In genomic region chr16:67965668-67966548, GRCh38 we compare ENCODE assay signal across 10 cellular contexts. TPM values are rescaled to one million over a fixed set of nuclear protein-coding genes. Genes with fewer than 3 reads are reported as not detected.
DNase-seq lines count a peak whose midpoint lies in the region; ATAC-seq, FAIRE-seq and TF ChIP-seq lines count a peak whose summit lies in the region.
"Had no signal": no experiment of that assay in that cellular context is flagged by ENCODE, and none has a peak within 500 bp of the region (broad histone marks: within the 10 kb centered on the region; RNA-seq: fewer than 3 reads in every experiment).

No MANE protein-coding gene starts in this region.

- intact Hi-C loops in A673 (cut with micrococcal nuclease; ENCODE audit: unreplicated experiment), result no loop called here
- intact Hi-C loops in endothelial cell of umbilical vein (cut with micrococcal nuclease), result no loop called here
- intact Hi-C loops in body of pancreas (cut with DNase I), result no loop called here

- WGBS in body of pancreas, 2 donors, result 83 to 87% methylated on average over 7 to 11 of the region's 11 CpGs

- H3K9ac ChIP-seq in endothelial cell of umbilical vein (replicated peaks; ENCODE audit: extremely low read depth, insufficient read depth, low read length), result peak overlapping the region; percentile 2

- H3K36me3 ChIP-seq in A673 (ENCODE audit: insufficient read depth, low read length, poor library complexity, severe bottlenecking), result peaks cover 18% of the 10 kb centered on the region
- H3K36me3 ChIP-seq in endothelial cell of umbilical vein (ENCODE audit: control insufficient read depth in 2 of 2, extremely low read depth in 1 of 2, insufficient read depth in 2 of 2, low read length in 2 of 2), result peaks cover 7 to 18% of the 10 kb centered on the region in 2 experiments
- no peaks in the 10 kb centered on the region for H3K36me3 ChIP-seq in body of pancreas (replicated peaks in 1 of 2; ENCODE audit: insufficient read depth in 1 of 2, low read depth in 2 of 2)

- peak overlapping the region; percentile 77 for H3K4me2 ChIP-seq in endothelial cell of umbilical vein (ENCODE audit: insufficient read depth, low read length)

- no peak for TF ChIP-seq CTCF in A673 (conservative IDR thresholded peaks at IDR 0.05; ENCODE audit: low read depth, low read length)
- no peak for TF ChIP-seq CTCF in endothelial cell of umbilical vein (IDR thresholded peaks at IDR 0.05; ENCODE audit: extremely low read depth in 1 of 2, insufficient read depth in 1 of 2, low read depth in 1 of 2, low read length in 2 of 2)
- TF ChIP-seq CTCF in nephron progenitor cell (IDR thresholded peaks at IDR 0.05), result no peak
- TF ChIP-seq CTCF in body of pancreas (IDR thresholded peaks at IDR 0.05), result no peak

- no peaks in the 10 kb centered on the region for H3K9me1 ChIP-seq in endothelial cell of umbilical vein (replicated peaks; ENCODE audit: control insufficient read depth, extremely low read depth, insufficient read depth, low read length)

- peaks cover 19% of the 10 kb centered on the region for H3K4me1 ChIP-seq in A673 (ENCODE audit: insufficient read depth, low read length, poor library complexity, severe bottlenecking)
- peaks cover 22% of the 10 kb centered on the region for H3K4me1 ChIP-seq in endothelial cell of umbilical vein (ENCODE audit: control insufficient read depth, extremely low read depth, insufficient read depth, low read length)
- peaks cover 55% of the 10 kb centered on the region for H3K4me1 ChIP-seq in body of pancreas

- H2AFZ ChIP-seq in endothelial cell of umbilical vein (ENCODE audit: low read depth, low read length), result no peak overlapping the region

- peak overlapping the region; percentile 34 for H3K27ac Mint-ChIP-seq in nephron progenitor cell

- no peak for ATAC-seq in body of pancreas

- no peaks in the 10 kb centered on the region for H4K20me1 ChIP-seq in endothelial cell of umbilical vein (replicated peaks; ENCODE audit: control insufficient read depth, extremely low read depth, insufficient read depth, low read length)

- no peak for TF ChIP-seq POLR2A in endothelial cell of umbilical vein (IDR thresholded peaks at IDR 0.05; ENCODE audit: low read depth, low read length)
- TF ChIP-seq POLR2A in body of pancreas (IDR thresholded peaks at IDR 0.05), result no peak

- peaks cover 11% of the 10 kb centered on the region for H3K27me3 Mint-ChIP-seq in nephron progenitor cell (ENCODE audit: low read depth, poor library complexity)

- H3K4me3 ChIP-seq in A673 (ENCODE audit: low read depth, low read length, poor library complexity, severe bottlenecking), result no peak overlapping the region
- peak overlapping the region in 1 of 3 experiments; percentile 97 for H3K4me3 ChIP-seq in endothelial cell of umbilical vein (replicated peaks in 1 of 3; ENCODE audit: insufficient read depth in 1 of 3, low read depth in 1 of 3, low read length in 3 of 3)
- H3K4me3 ChIP-seq in body of pancreas, result no peak overlapping the region

- H3K36me3 Mint-ChIP-seq in nephron progenitor cell (ENCODE audit: low read depth), result peaks cover 17% of the 10 kb centered on the region

- no peak for FAIRE-seq in endothelial cell of umbilical vein (lab: Jason Lieb, UNC)

- BruUV-seq in A673 (replicated peaks; lab: Mats Ljungman, UMichigan), result no TSS peak
- BruUV-seq in endothelial cell of umbilical vein (replicated peaks; lab: Mats Ljungman, UMichigan), result no TSS peak

- POLR2A ChIA-PET in A673 (lab: Charles Lee; ENCODE audit: low non-redundant PET) (interaction anchor here (0.6 kb wide), 1 partner anchor 119 kb away, joined by 4 read pairs; the partner anchor contains the start of gene NFATC3), endothelial cell of umbilical vein (lab: Charles Lee) (interaction anchor here (1.1 kb wide), 2 partner anchors 30 to 272 kb away, joined by 3 to 5 read pairs; no protein-coding TSS in a partner anchor)

- peaks cover 52% of the 10 kb centered on the region for H3K79me2 ChIP-seq in endothelial cell of umbilical vein (ENCODE audit: control insufficient read depth, insufficient read depth, low read length)

- peak overlapping the region; percentile 98 for H3K4me3 Mint-ChIP-seq in nephron progenitor cell

- H3K27me3 ChIP-seq in A673 (replicated peaks; ENCODE audit: insufficient read depth, low read depth, low read length, poor library complexity) (no peaks in the 10 kb centered on the region), endothelial cell of umbilical vein (ENCODE audit: control insufficient read depth in 2 of 2, insufficient read depth in 2 of 2, low read length in 2 of 2) (no peaks in the 10 kb centered on the region), body of pancreas (no peaks in the 10 kb centered on the region)

- dilution Hi-C loops in endothelial cell of umbilical vein (cut with MboI; ENCODE audit: extremely low pct_ligation_motif_present, low sequenced_read_pairs), result no loop called here

- DNase-seq in A673 (ENCODE audit: low spot score) (no peak), LHCN-M2 (ENCODE audit: low read depth) (peak; percentile 25), endothelial cell of umbilical vein (ENCODE audit: low read depth, low spot score) (no peak), nephron progenitor cell (no peak), SW 1271 (lab: John Stamatoyannopoulos, UW) (no peak), body of pancreas (no peak), cerebellum (ENCODE audit: low spot score) (no peak), NOMO-1 treated with dmso at 0.1 percent for 144 hours (lab: John Stamatoyannopoulos, UW; ENCODE audit: unreplicated experiment) (no peak)
- DNase-seq: activated CD8-positive, alpha-beta memory T cell treated with anti-CD3 and anti-CD28 coated beads, Interleukin-2, amount 50 U/mL, for 48 hours had no signal

- H3K27ac ChIP-seq in A673 (ENCODE audit: low read depth, low read length, poor library complexity, severe bottlenecking) (peak overlapping the region; percentile 54), endothelial cell of umbilical vein (ENCODE audit: insufficient read depth, low read depth, low read length) (peak overlapping the region; percentile 10), body of pancreas (peak overlapping the region in 2 of 4 donors; percentile 1 to 89)
- H3K27ac ChIP-seq: HL-60 had no signal

- CTCF ChIA-PET in A673 (lab: Charles Lee) (interaction anchor here (0.5 kb wide), 1 partner anchor 128 kb away, joined by 3 read pairs; no protein-coding TSS in a partner anchor), endothelial cell of umbilical vein (lab: Charles Lee) (interaction anchor here (1.0 to 2.2 kb wide), 7 partner anchors 24 to 75 kb away, joined by 3 to 13 read pairs (median 4); partner anchors contain the start of gene PSMB10)

- no peaks in the 10 kb centered on the region for H3K9me3 Mint-ChIP-seq in nephron progenitor cell

- no peaks in the 10 kb centered on the region for H3K9me3 ChIP-seq in A673 (ENCODE audit: low read depth, low read length, poor library complexity, severe bottlenecking)
- H3K9me3 ChIP-seq in endothelial cell of umbilical vein (replicated peaks; ENCODE audit: control insufficient read depth, insufficient read depth, low read length), result no peaks in the 10 kb centered on the region
- no peaks in the 10 kb centered on the region for H3K9me3 ChIP-seq in body of pancreas

- H3K4me1 Mint-ChIP-seq in nephron progenitor cell, result peaks cover 60% of the 10 kb centered on the region

RNA-seq across cellular contexts. Expression of gene SLC12A4, which starts 2.5 kb away (rescaled TPM):
- 41.9 and 47.6 TPM in 2 replicates for total RNA-seq in A673 (2021)
- 61.7 and 62.6 TPM in 2 replicates for total RNA-seq in LHCN-M2 (2014; rRNA removed)
- polyA plus RNA-seq in LHCN-M2 (2012), result 68.6 TPM
- 99.0 and 114 TPM in 2 replicates for total RNA-seq in endothelial cell of umbilical vein
- polyA plus RNA-seq in endothelial cell of umbilical vein, result 110 and 124 TPM in 2 replicates
- 53.8 and 76.7 TPM in 2 replicates for polyA plus RNA-seq in endothelial cell of umbilical vein (2011; cell fraction: cytosol; rRNA removed)
- 343 and 417 TPM in 2 replicates for polyA plus RNA-seq in endothelial cell of umbilical vein (2011; cell fraction: nucleus; rRNA removed)
- polyA plus RNA-seq in endothelial cell of umbilical vein (2012), result 79.2 and 83.4 TPM in 2 replicates
- polyA minus RNA-seq in endothelial cell of umbilical vein, result 141 and 143 TPM in 2 replicates
- 27.4 TPM for polyA minus RNA-seq in endothelial cell of umbilical vein (2011; cell fraction: cytosol; rRNA and poly(A)+ RNA removed)
- polyA minus RNA-seq in endothelial cell of umbilical vein (2011; cell fraction: nucleus; rRNA and poly(A)+ RNA removed), result 127 and 131 TPM in 2 replicates
- total RNA-seq in body of pancreas, result 10 to 100 TPM; 23.3 to 61.3 TPM
- 44.6 TPM for total RNA-seq in cerebellum

RNA-seq across cellular contexts. Expression of gene DPEP3, which starts 14.4 kb away (rescaled TPM):
- total RNA-seq in A673 (2021) (not detected in 2 replicates), LHCN-M2 (2014; rRNA removed) (not detected in 2 replicates), endothelial cell of umbilical vein (not detected in 2 replicates), body of pancreas (not detected), cerebellum (not detected)
- polyA plus RNA-seq in LHCN-M2 (2012), result not detected
- polyA plus RNA-seq in endothelial cell of umbilical vein, result 0.03 and 0.06 TPM in 2 replicates
- not detected in 2 replicates for polyA plus RNA-seq in endothelial cell of umbilical vein (2011; cell fraction: cytosol; rRNA removed)
- polyA plus RNA-seq in endothelial cell of umbilical vein (2011; cell fraction: nucleus; rRNA removed), result 0.10 TPM in 1 of 2 replicates, not detected in the other
- polyA plus RNA-seq in endothelial cell of umbilical vein (2012), result not detected in 2 replicates
- 0.40 TPM in 1 of 2 replicates, not detected in the other for polyA minus RNA-seq in endothelial cell of umbilical vein
- not detected for polyA minus RNA-seq in endothelial cell of umbilical vein (2011; cell fraction: cytosol; rRNA and poly(A)+ RNA removed)
- not detected in 2 replicates for polyA minus RNA-seq in endothelial cell of umbilical vein (2011; cell fraction: nucleus; rRNA and poly(A)+ RNA removed)

RNA-seq across cellular contexts. Expression of gene LCAT, which starts 22.0 kb away (rescaled TPM):
- total RNA-seq in A673 (2021) (15.5 and 17.6 TPM in 2 replicates), LHCN-M2 (2014; rRNA removed) (11.7 and 13.3 TPM in 2 replicates), endothelial cell of umbilical vein (44.9 and 46.1 TPM in 2 replicates), body of pancreas (10 to 100 TPM in 1 of 2 donors, 1 to 10 TPM in 1; 7.5 to 17.8 TPM), cerebellum (23.2 TPM)
- 11.2 TPM for polyA plus RNA-seq in LHCN-M2 (2012)
- 22.6 and 32.5 TPM in 2 replicates for polyA plus RNA-seq in endothelial cell of umbilical vein
- 6.1 and 6.9 TPM in 2 replicates for polyA plus RNA-seq in endothelial cell of umbilical vein (2011; cell fraction: cytosol; rRNA removed)
- polyA plus RNA-seq in endothelial cell of umbilical vein (2011; cell fraction: nucleus; rRNA removed), result 115 and 136 TPM in 2 replicates
- 18.8 and 26.0 TPM in 2 replicates for polyA plus RNA-seq in endothelial cell of umbilical vein (2012)
- 9.0 and 15.1 TPM in 2 replicates for polyA minus RNA-seq in endothelial cell of umbilical vein
- polyA minus RNA-seq in endothelial cell of umbilical vein (2011; cell fraction: cytosol; rRNA and poly(A)+ RNA removed), result 4.1 TPM
- polyA minus RNA-seq in endothelial cell of umbilical vein (2011; cell fraction: nucleus; rRNA and poly(A)+ RNA removed), result 18.0 and 27.6 TPM in 2 replicates

RNA-seq across cellular contexts. Expression of gene PSMB10, which starts 29.3 kb away (rescaled TPM):
- total RNA-seq in A673 (2021) (21.6 and 24.8 TPM in 2 replicates), LHCN-M2 (2014; rRNA removed) (37.6 and 38.1 TPM in 2 replicates), endothelial cell of umbilical vein (32.7 and 40.8 TPM in 2 replicates), body of pancreas (10 to 100 TPM; 16.2 to 26.7 TPM), cerebellum (11.2 TPM)
- polyA plus RNA-seq in LHCN-M2 (2012), result 95.7 TPM
- 54.7 and 80.3 TPM in 2 replicates for polyA plus RNA-seq in endothelial cell of umbilical vein
- 25.2 and 32.1 TPM in 2 replicates for polyA plus RNA-seq in endothelial cell of umbilical vein (2011; cell fraction: cytosol; rRNA removed)
- 17.1 and 17.2 TPM in 2 replicates for polyA plus RNA-seq in endothelial cell of umbilical vein (2011; cell fraction: nucleus; rRNA removed)
- 30.4 and 39.7 TPM in 2 replicates for polyA plus RNA-seq in endothelial cell of umbilical vein (2012)
- 12.6 and 15.7 TPM in 2 replicates for polyA minus RNA-seq in endothelial cell of umbilical vein
- polyA minus RNA-seq in endothelial cell of umbilical vein (2011; cell fraction: cytosol; rRNA and poly(A)+ RNA removed), result 31.6 TPM
- 5.0 and 10.8 TPM in 2 replicates for polyA minus RNA-seq in endothelial cell of umbilical vein (2011; cell fraction: nucleus; rRNA and poly(A)+ RNA removed)

RNA-seq across cellular contexts. Expression of gene DPEP2, which starts 33.4 kb away (rescaled TPM):
- total RNA-seq in A673 (2021) (not detected in 2 replicates), LHCN-M2 (2014; rRNA removed) (not detected in 2 replicates), endothelial cell of umbilical vein (0.18 and 0.27 TPM in 2 replicates), body of pancreas (1 to 10 TPM in 1 of 2 donors, under 1 TPM in 1; 0.78 to 1.3 TPM), cerebellum (0.73 TPM)
- polyA plus RNA-seq in LHCN-M2 (2012), result not detected
- 1.7 and 1.8 TPM in 2 replicates for polyA plus RNA-seq in endothelial cell of umbilical vein
- 0.74 and 0.75 TPM in 2 replicates for polyA plus RNA-seq in endothelial cell of umbilical vein (2011; cell fraction: cytosol; rRNA removed)
- 1.2 and 2.3 TPM in 2 replicates for polyA plus RNA-seq in endothelial cell of umbilical vein (2011; cell fraction: nucleus; rRNA removed)
- polyA plus RNA-seq in endothelial cell of umbilical vein (2012), result 0.52 and 2.3 TPM in 2 replicates
- polyA minus RNA-seq in endothelial cell of umbilical vein, result 0.49 and 0.78 TPM in 2 replicates
- not detected for polyA minus RNA-seq in endothelial cell of umbilical vein (2011; cell fraction: cytosol; rRNA and poly(A)+ RNA removed)
- 0.67 and 1.1 TPM in 2 replicates for polyA minus RNA-seq in endothelial cell of umbilical vein (2011; cell fraction: nucleus; rRNA and poly(A)+ RNA removed)
